ENCODE assay signal across 13 cellular contexts in genomic region chr7:139423091-139423490, GRCh38.
DNase-seq lines count a peak whose midpoint lies in the region; ATAC-seq and TF ChIP-seq lines count a peak whose summit lies in the region.
"Had no signal": no experiment of that assay in that cellular context is flagged by ENCODE, and none has a peak within 500 bp of the region (broad histone marks: within the 10 kb centered on the region; RNA-seq: fewer than 3 reads in every experiment).

No MANE protein-coding gene starts in this region.

- H2BK15ac ChIP-seq in mesenchymal stem cell (ENCODE audit: low read depth, poor library complexity, severe bottlenecking), result no peak overlapping the region

- ATAC-seq in HG03175 (IDR thresholded peaks at IDR 0.05; ENCODE audit: unreplicated experiment), result no peak

- no peak overlapping the region for H2BK120ac ChIP-seq in mesenchymal stem cell (ENCODE audit: low read depth, low read length)

- H3K23ac ChIP-seq in mesenchymal stem cell (ENCODE audit: low read length in 2 of 2), result no peak overlapping the region

- no peak overlapping the region for H4K8ac ChIP-seq in mesenchymal stem cell (ENCODE audit: low read length)

- H3K27ac ChIP-seq in cingulate gyrus (ENCODE audit: low read depth, low read length), result peak overlapping the region; percentile 72
- peak overlapping the region; percentile 54 for H3K27ac ChIP-seq in mesenchymal stem cell (ENCODE audit: low read length, poor library complexity, severe bottlenecking)
- H3K27ac ChIP-seq in rectal smooth muscle tissue (ENCODE audit: low read depth, low read length), result peak overlapping the region; percentile 74
- no peak overlapping the region for H3K27ac ChIP-seq in vagina

- 83% methylated on average over 2 of the region's 4 CpGs for WGBS in mesenchymal stem cell

- no peak overlapping the region for H3K18ac ChIP-seq in mesenchymal stem cell (ENCODE audit: low read depth in 1 of 2, low read length in 2 of 2)

- no peak for TF ChIP-seq CTCF in vagina (IDR thresholded peaks at IDR 0.05)

- no peak for TF ChIP-seq POLR2A in vagina (IDR thresholded peaks at IDR 0.05)

- no peaks in the 10 kb centered on the region for H3K4me1 ChIP-seq in mesenchymal stem cell (ENCODE audit: control insufficient read depth, insufficient read depth, low read depth, low read length)
- peaks cover 18% of the 10 kb centered on the region for H3K4me1 ChIP-seq in rectal smooth muscle tissue (ENCODE audit: control insufficient read depth, insufficient read depth, low read length)
- no peaks in the 10 kb centered on the region for H3K4me1 ChIP-seq in vagina

- no peak overlapping the region for H3K14ac ChIP-seq in mesenchymal stem cell (ENCODE audit: low read length in 2 of 2)

- no peak overlapping the region for H2AFZ ChIP-seq in mesenchymal stem cell (ENCODE audit: low read depth, low read length)

- no peak overlapping the region for H2AK5ac ChIP-seq in mesenchymal stem cell (ENCODE audit: low read length, severe bottlenecking)

- H3K36me3 ChIP-seq in mesenchymal stem cell (ENCODE audit: control insufficient read depth in 1 of 2, insufficient read depth in 2 of 2, low read depth in 1 of 2, low read length in 2 of 2), result peaks cover 25 to 84% of the 10 kb centered on the region in 2 experiments
- H3K36me3 ChIP-seq in rectal smooth muscle tissue (ENCODE audit: control insufficient read depth, insufficient read depth, low read length), result peaks cover 2% of the 10 kb centered on the region
- H3K36me3 ChIP-seq in vagina, result peaks cover 0 to 39% of the 10 kb centered on the region in 2 donors

- no peak overlapping the region for H3K4me3 ChIP-seq in mesenchymal stem cell (ENCODE audit: insufficient read depth in 1 of 2, low read depth in 1 of 2, low read length in 2 of 2)
- H3K4me3 ChIP-seq in rectal smooth muscle tissue (ENCODE audit: low read length), result no peak overlapping the region
- H3K4me3 ChIP-seq in vagina, result no peak overlapping the region

- H3K9me3 ChIP-seq in mesenchymal stem cell (ENCODE audit: control insufficient read depth, low read length) (no peaks in the 10 kb centered on the region), vagina (no peaks in the 10 kb centered on the region)

- H3K4me2 ChIP-seq in mesenchymal stem cell (ENCODE audit: low read length, poor library complexity, severe bottlenecking), result no peak overlapping the region

- H3K27me3 ChIP-seq in mesenchymal stem cell (ENCODE audit: control insufficient read depth in 1 of 2, insufficient read depth in 1 of 2, low read length in 2 of 2) (no peaks in the 10 kb centered on the region), rectal smooth muscle tissue (ENCODE audit: control insufficient read depth, insufficient read depth, low read length) (no peaks in the 10 kb centered on the region), vagina (no peaks in the 10 kb centered on the region)

- intact Hi-C loops in vagina (cut with DNase I), result no loop called here

- no peak overlapping the region for H3K9ac ChIP-seq in mesenchymal stem cell (ENCODE audit: low read length)
- no peak overlapping the region for H3K9ac ChIP-seq in rectal smooth muscle tissue (ENCODE audit: low read length)

- H2BK5ac ChIP-seq in mesenchymal stem cell (ENCODE audit: low read depth, low read length, poor library complexity, severe bottlenecking), result no peak overlapping the region

- no peak overlapping the region for H4K91ac ChIP-seq in mesenchymal stem cell (ENCODE audit: low read length)

- peak; percentile 57 for DNase-seq in Ammon's horn (ENCODE audit: low spot score)
- DNase-seq in mesenchymal stem cell, result peak; percentile 67
- no peak for DNase-seq in UCSD-AML1 (lab: John Stamatoyannopoulos, UW; ENCODE audit: unreplicated experiment)
- DNase-seq in vagina (ENCODE audit: extremely low spot score in 2 of 2), result no peak
- DNase-seq in ACHN, result no peak
- DNase-seq: 8988T, H9, NCI-H1417, NCI-H2081 treated with DMSO at 0.1 percent for 48 hours, NCI-H524 had no signal

- no peak overlapping the region for H3K4ac ChIP-seq in mesenchymal stem cell (ENCODE audit: low read depth in 1 of 2, low read length in 2 of 2)

- in situ Hi-C loops in ACHN (cut with HindIII; ENCODE audit: low pct_ligation_motif_present, low pct_unique_long_range_greater_than_20kb, low sequenced_read_pairs), result no loop called here

- no peak overlapping the region for H2BK12ac ChIP-seq in mesenchymal stem cell (ENCODE audit: low read length in 2 of 2)

- peaks cover 18% of the 10 kb centered on the region for H3K79me1 ChIP-seq in mesenchymal stem cell (replicated peaks; ENCODE audit: low read length, poor library complexity, severe bottlenecking)

Comparison
In these comparisons a context has a peak if more than half of its experiments do, and no peak if none do; other contexts are left out.
1. DNase-seq: peak in Ammon's horn (single experiment) and mesenchymal stem cell (single experiment); none in UCSD-AML1 (single experiment), vagina (0 of 2) and ACHN (single experiment).